Comparison of ENCODE assay signal across 27 cellular contexts in the genomic region with DNA sequence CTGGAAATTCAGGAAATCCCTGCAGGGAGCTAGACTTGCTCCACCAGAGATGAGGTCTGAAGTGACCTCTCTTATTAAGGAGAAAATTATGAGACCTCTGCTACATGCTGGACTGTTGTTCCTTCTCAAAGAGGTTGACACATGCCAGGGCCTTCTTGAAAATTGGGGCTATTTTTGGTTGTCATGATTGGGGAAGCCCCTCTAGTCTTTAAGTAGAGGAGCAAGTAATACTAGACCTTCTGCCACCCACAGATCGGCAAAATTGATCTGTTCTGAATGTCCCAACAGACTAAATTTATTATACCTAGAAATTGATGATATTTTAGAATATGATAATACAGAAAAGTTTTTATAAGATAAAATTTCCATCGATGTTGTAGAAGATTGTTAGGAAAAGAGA.
"Had no signal": no experiment of that assay in that cellular context is flagged by ENCODE, and none has a peak within 500 bp of the region (broad histone marks: within the 10 kb centered on the region; RNA-seq: fewer than 3 reads in every experiment).

No MANE protein-coding gene starts in this region.

- H3K4me1 ChIP-seq: stomach, suprapubic skin, testis, thyroid gland, tibial artery, tibial nerve, transverse colon, upper lobe of left lung, upper lobe of right lung, uterus, vagina had no signal

- H3K27me3 ChIP-seq: testis, thyroid gland, tibial nerve, transverse colon, upper lobe of left lung, upper lobe of right lung, uterus, vagina had no signal

- H3K27ac Mint-ChIP-seq: stimulated activated effector memory CD8-positive, alpha-beta T cell treated with anti-CD3 and anti-CD28 coated beads, Interleukin-12 subunit alpha, Interleukin-12 subunit beta, amount 100 ng/mL, for 72 hours; stimulated activated memory B cell treated with anti-CD40 and anti-IgM and Interleukin-4, amounts not matched to agents 10 μg/mL and 1 μg/mL and 100 μg/mL, for 72 hours; stimulated activated naive CD8-positive, alpha-beta T cell treated with anti-CD3 and anti-CD28 coated beads, Interleukin-15, amount 100 ng/mL, for 72 hours; stimulated activated naive CD8-positive, alpha-beta T cell treated with anti-CD3 and anti-CD28 coated beads, Interleukin-15, Interleukin-2, amounts not matched to agents 100 ng/mL and 50 ng/mL, for 24 hours; type B pancreatic cell had no signal

- DNase-seq: stimulated activated CD4-positive, alpha-beta T cell treated with anti-CD3 and anti-CD28 coated beads, Interleukin-2, amount 100 ng/mL, for 48 hours; stimulated activated CD4-positive, alpha-beta T cell treated with anti-CD3 and anti-CD28 coated beads, Interleukin-4, amount 100 ng/mL, for 1 hour; stimulated activated CD4-positive, alpha-beta T cell treated with anti-CD3 and anti-CD28 coated beads, Interleukin-4, amount 100 ng/mL, for 24 hours; stimulated activated CD4-positive, alpha-beta T cell treated with anti-CD3 and anti-CD28 coated beads, Interleukin-4, amount 100 ng/mL, for 4 hours; stimulated activated CD8-positive, alpha-beta memory T cell treated with anti-CD3 and anti-CD28 coated beads, Interleukin-4, amount 100 ng/mL, for 48 hours; stimulated activated naive CD4-positive, alpha-beta T cell; stimulated activated naive CD4-positive, alpha-beta T cell treated with Interleukin-2 at 50 U/mL for 16 hours; stimulated activated naive CD8-positive, alpha-beta T cell treated with anti-CD3 and anti-CD28 coated beads, Interleukin-15, amount 100 ng/mL, for 72 hours; stimulated activated naive CD8-positive, alpha-beta T cell treated with anti-CD3 and anti-CD28 coated beads, Interleukin-15, Interleukin-2, amounts not matched to agents 100 U/mL and 50 U/mL, for 24 hours; stomach; substantia nigra; testis; thyroid gland; tibial artery; transverse colon; trophoblast cell; upper lobe of left lung; upper lobe of right lung; uterus had no signal

- ATAC-seq: stimulated activated effector memory CD8-positive, alpha-beta T cell treated with anti-CD3 and anti-CD28 coated beads, Interleukin-12 subunit alpha, Interleukin-12 subunit beta, amount 100 ng/mL, for 72 hours; stimulated activated memory B cell treated with anti-CD40 and anti-IgM and Interleukin-4, amounts not matched to agents 10 μg/mL and 1 μg/mL and 100 μg/mL, for 72 hours; stimulated activated naive CD8-positive, alpha-beta T cell treated with anti-CD3 and anti-CD28 coated beads, Interleukin-15, amount 100 ng/mL, for 72 hours; stimulated activated naive CD8-positive, alpha-beta T cell treated with anti-CD3 and anti-CD28 coated beads, Interleukin-15, Interleukin-2, amounts not matched to agents 100 U/mL and 50 U/mL, for 24 hours; upper lobe of right lung had no signal

- H3K4me3 Mint-ChIP-seq: stimulated activated effector memory CD8-positive, alpha-beta T cell treated with anti-CD3 and anti-CD28 coated beads, Interleukin-12 subunit alpha, Interleukin-12 subunit beta, amount 100 ng/mL, for 72 hours; stimulated activated memory B cell treated with anti-CD40 and anti-IgM and Interleukin-4, amounts not matched to agents 10 μg/mL and 1 μg/mL and 100 μg/mL, for 72 hours; stimulated activated naive CD8-positive, alpha-beta T cell treated with anti-CD3 and anti-CD28 coated beads, Interleukin-15, amount 100 ng/mL, for 72 hours; stimulated activated naive CD8-positive, alpha-beta T cell treated with anti-CD3 and anti-CD28 coated beads, Interleukin-15, Interleukin-2, amounts not matched to agents 100 ng/mL and 50 ng/mL, for 24 hours; type B pancreatic cell had no signal

- H3K36me3 ChIP-seq: stomach, suprapubic skin, thoracic aorta, thyroid gland, tibial artery, tibial nerve, transverse colon, upper lobe of left lung, upper lobe of right lung, uterus, vagina had no signal

- H3K9me3 ChIP-seq: suprapubic skin, testis, thoracic aorta, thyroid gland, upper lobe of left lung, upper lobe of right lung, uterus, vagina had no signal

- H3K9me3 Mint-ChIP-seq: stimulated activated effector memory CD8-positive, alpha-beta T cell treated with anti-CD3 and anti-CD28 coated beads, Interleukin-12 subunit alpha, Interleukin-12 subunit beta, amount 100 ng/mL, for 72 hours; type B pancreatic cell had no signal

- H3K27ac ChIP-seq: stomach, suprapubic skin, testis, thoracic aorta, thyroid gland, tibial artery, tibial nerve, transverse colon, upper lobe of left lung, upper lobe of right lung, uterus, vagina had no signal

- H3K4me3 ChIP-seq: stomach, suprapubic skin, testis, thoracic aorta, thyroid gland, tibial artery, tibial nerve, transverse colon, upper lobe of left lung, upper lobe of right lung, uterus, vagina had no signal

- H3K36me3 Mint-ChIP-seq: stimulated activated effector memory CD8-positive, alpha-beta T cell treated with anti-CD3 and anti-CD28 coated beads, Interleukin-12 subunit alpha, Interleukin-12 subunit beta, amount 100 ng/mL, for 72 hours; stimulated activated memory B cell treated with anti-CD40 and anti-IgM and Interleukin-4, amounts not matched to agents 10 μg/mL and 1 μg/mL and 100 μg/mL, for 72 hours; type B pancreatic cell had no signal

- H3K4me1 Mint-ChIP-seq: stimulated activated effector memory CD8-positive, alpha-beta T cell treated with anti-CD3 and anti-CD28 coated beads, Interleukin-12 subunit alpha, Interleukin-12 subunit beta, amount 100 ng/mL, for 72 hours; stimulated activated memory B cell treated with anti-CD40 and anti-IgM and Interleukin-4, amounts not matched to agents 10 μg/mL and 1 μg/mL and 100 μg/mL, for 72 hours; stimulated activated naive CD8-positive, alpha-beta T cell treated with anti-CD3 and anti-CD28 coated beads, Interleukin-15, amount 100 ng/mL, for 72 hours had no signal
